ENCODE assay signal across 15 cellular contexts in the genomic region with DNA sequence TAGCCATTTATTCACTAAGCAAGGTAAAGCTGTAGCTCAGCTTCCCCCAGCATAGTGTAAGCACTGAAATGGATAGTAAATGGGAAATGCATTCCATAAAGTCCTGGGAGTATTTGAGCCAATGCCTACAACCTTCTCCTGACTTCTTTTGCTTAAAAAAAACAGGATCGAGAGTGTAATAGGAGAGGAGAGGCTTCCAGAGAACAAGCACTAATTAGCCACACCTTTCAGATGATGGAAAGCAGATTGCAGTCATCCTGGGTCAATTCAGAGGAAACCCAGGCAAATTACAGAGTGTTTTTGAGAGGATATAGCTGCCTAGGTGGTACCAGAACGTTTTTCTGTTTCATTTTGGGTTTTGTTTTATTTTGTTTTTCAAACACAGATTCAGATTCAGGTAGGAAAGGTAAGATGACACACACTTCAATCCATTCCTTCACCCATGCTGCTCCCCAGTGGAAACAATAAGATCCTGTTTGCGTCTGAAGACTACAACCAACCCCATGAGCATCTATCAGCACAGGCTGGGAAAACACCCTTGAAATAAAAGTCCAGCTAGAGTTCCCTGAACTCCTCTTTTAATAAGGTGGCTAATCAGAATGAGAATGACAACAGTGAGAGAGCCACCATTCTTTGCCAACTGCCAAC.
DNase-seq lines count a peak whose midpoint lies in the region; ATAC-seq, FAIRE-seq and TF ChIP-seq lines count a peak whose summit lies in the region.
"Had no signal": no experiment of that assay in that cellular context is flagged by ENCODE, and none has a peak within 500 bp of the region (broad histone marks: within the 10 kb centered on the region; RNA-seq: fewer than 3 reads in every experiment).

No MANE protein-coding gene starts in this region.

- peaks cover 2% of the 10 kb centered on the region; the same call in 1 of the 2 replicates for H3K4me1 ChIP-seq in BE2C
- no peaks in the 10 kb centered on the region for H3K4me1 ChIP-seq in keratinocyte (ENCODE audit: control insufficient read depth, extremely low read depth, insufficient read depth, low read length)
- no peaks in the 10 kb centered on the region for H3K4me1 ChIP-seq in effector memory CD4-positive, alpha-beta T cell (ENCODE audit: control insufficient read depth, insufficient read depth, low read length, poor library complexity, severe bottlenecking)

- H3K27ac ChIP-seq in keratinocyte (ENCODE audit: control insufficient read depth, insufficient read depth, low read length): no peak overlapping the region
- H3K27ac ChIP-seq in effector memory CD4-positive, alpha-beta T cell (ENCODE audit: insufficient read depth, low read length, poor library complexity, severe bottlenecking): no peak overlapping the region
- H3K27ac ChIP-seq: cardiac muscle cell had no signal

- dilution Hi-C loops in keratinocyte (cut with MboI; ENCODE audit: extremely low pct_ligation_motif_present, low sequenced_read_pairs): no loop called here

- POLR2A ChIA-PET in WTC11 (lab: Charles Lee): interaction anchor here (1.7 kb wide), 1 partner anchor 409 kb away, joined by 5 read pairs; a partner anchor contains a TSS

- H3K9me3 ChIP-seq in BE2C (no peaks in the 10 kb centered on the region), keratinocyte (ENCODE audit: control insufficient read depth, low read depth, low read length) (no peaks in the 10 kb centered on the region)
- H3K9me3 ChIP-seq in effector memory CD4-positive, alpha-beta T cell (ENCODE audit: control insufficient read depth, low read length): no peaks in the 10 kb centered on the region
- H3K9me3 ChIP-seq: esophagus squamous epithelium had no signal

- H3K4me2 ChIP-seq in keratinocyte (ENCODE audit: control insufficient read depth, extremely low read depth, insufficient read depth, low read depth, low read length): no peak overlapping the region

- H3K27ac Mint-ChIP-seq in WTC11 (no peak overlapping the region), nephron progenitor cell (no peak overlapping the region)
- H3K27ac Mint-ChIP-seq: activated T-helper 2 cell treated with anti-CD3 and anti-CD28 coated beads, Interferon-gamma antibody, Interleukin-2, Interleukin-4, amounts not matched to agents 10 μg/mL and 5 μg/mL and 100 μg/mL, durations not matched to agents 14 hours and 24 hours and 36 hours; T-cell had no signal

- H2AFZ ChIP-seq in keratinocyte (ENCODE audit: control insufficient read depth, low read length): no peak overlapping the region

- no peaks in the 10 kb centered on the region for H3K27me3 ChIP-seq in BE2C
- no peaks in the 10 kb centered on the region for H3K27me3 ChIP-seq in keratinocyte (ENCODE audit: control insufficient read depth, extremely low read depth, insufficient read depth, low read length)
- no peaks in the 10 kb centered on the region for H3K27me3 ChIP-seq in effector memory CD4-positive, alpha-beta T cell (replicated peaks; ENCODE audit: control insufficient read depth, insufficient read depth, low read length, poor library complexity, severe bottlenecking)
- H3K27me3 ChIP-seq: cardiac muscle cell had no signal

- CTCF ChIA-PET in WTC11 (lab: Charles Lee): interaction anchor here (1.1 to 1.6 kb wide), 4 partner anchors 32 to 432 kb away, joined by 4 to 6 read pairs (median 4); no protein-coding TSS in a partner anchor

- H3K9ac ChIP-seq in keratinocyte (ENCODE audit: control insufficient read depth, extremely low read depth, insufficient read depth, low read length): no peak overlapping the region

- H4K20me1 ChIP-seq in keratinocyte (ENCODE audit: control insufficient read depth, extremely low read depth, insufficient read depth, low read length): no peaks in the 10 kb centered on the region

- no peak for TF ChIP-seq CTCF in BE2C (IDR thresholded peaks at IDR 0.05; ENCODE audit: low read depth, low read length)
- TF ChIP-seq CTCF in WTC11 (IDR thresholded peaks at IDR 0.05): no peak
- peak; percentile 33 to 71 (median 44) for TF ChIP-seq CTCF in keratinocyte (optimal IDR thresholded peaks at IDR 0.05 in 1 of 3, IDR thresholded peaks at IDR 0.05 in 1 of 3, conservative IDR thresholded peaks at IDR 0.05 in 1 of 3; ENCODE audit: extremely low read depth in 1 of 3, insufficient read depth in 2 of 3, low read length in 3 of 3)
- TF ChIP-seq CTCF in nephron progenitor cell (IDR thresholded peaks at IDR 0.05): no peak

- no peaks in the 10 kb centered on the region for H3K9me1 ChIP-seq in keratinocyte (ENCODE audit: control insufficient read depth, extremely low read depth, insufficient read depth, low read length)

- peaks cover 19% of the 10 kb centered on the region for H3K4me1 Mint-ChIP-seq in WTC11
- H3K4me1 Mint-ChIP-seq in nephron progenitor cell: peaks cover 60% of the 10 kb centered on the region

- no peaks in the 10 kb centered on the region for H3K79me2 ChIP-seq in keratinocyte (ENCODE audit: control insufficient read depth, insufficient read depth, low read length)

- no peaks in the 10 kb centered on the region for H3K9me3 Mint-ChIP-seq in WTC11
- H3K9me3 Mint-ChIP-seq in nephron progenitor cell: no peaks in the 10 kb centered on the region
- H3K9me3 Mint-ChIP-seq: activated T-helper 2 cell treated with anti-CD3 and anti-CD28 coated beads, Interferon-gamma antibody, Interleukin-2, Interleukin-4, amounts not matched to agents 10 μg/mL and 5 μg/mL and 100 μg/mL, durations not matched to agents 14 hours and 24 hours and 36 hours; T-cell had no signal

- no peak overlapping the region for H3K4me3 Mint-ChIP-seq in WTC11
- no peak overlapping the region for H3K4me3 Mint-ChIP-seq in nephron progenitor cell
- H3K4me3 Mint-ChIP-seq: T-cell had no signal

- H3K27me3 Mint-ChIP-seq in WTC11 (ENCODE audit: low read depth) (no peaks in the 10 kb centered on the region; the same call in 1 of the 2 replicates), nephron progenitor cell (ENCODE audit: low read depth, poor library complexity) (no peaks in the 10 kb centered on the region)
- H3K27me3 Mint-ChIP-seq: T-cell had no signal

- H3K4me3 ChIP-seq in BE2C (ENCODE audit: low read depth, low read length): peak overlapping the region; percentile 21; the same call in 1 of the 2 replicates
- H3K4me3 ChIP-seq in keratinocyte (ENCODE audit: control insufficient read depth in 2 of 3, extremely low read depth in 1 of 3, insufficient read depth in 2 of 3, low read depth in 1 of 3, low read length in 3 of 3): no peak overlapping the region
- no peak overlapping the region for H3K4me3 ChIP-seq in effector memory CD4-positive, alpha-beta T cell (ENCODE audit: insufficient read depth, low read depth, low read length, poor library complexity, severe bottlenecking)
- H3K4me3 ChIP-seq: cardiac muscle cell had no signal

- no peaks in the 10 kb centered on the region for H3K36me3 Mint-ChIP-seq in WTC11
- no peaks in the 10 kb centered on the region for H3K36me3 Mint-ChIP-seq in nephron progenitor cell (ENCODE audit: low read depth)
- H3K36me3 Mint-ChIP-seq: T-cell had no signal

- ATAC-seq in WTC11: peak; percentile 54
- ATAC-seq: T-cell had no signal

- FAIRE-seq in keratinocyte (lab: Jason Lieb, UNC): no peak

- H3K36me3 ChIP-seq in BE2C (no peaks in the 10 kb centered on the region), keratinocyte (ENCODE audit: control insufficient read depth in 2 of 2, extremely low read depth in 1 of 2, insufficient read depth in 2 of 2, low read length in 2 of 2) (no peaks in the 10 kb centered on the region)
- H3K36me3 ChIP-seq in effector memory CD4-positive, alpha-beta T cell (ENCODE audit: control insufficient read depth, insufficient read depth, low read length): no peaks in the 10 kb centered on the region
- H3K36me3 ChIP-seq: cardiac muscle cell, esophagus squamous epithelium had no signal

- DNase-seq in BE2C (no peak), HT-29 (ENCODE audit: low spot score) (peak; percentile 20), WTC11 (ENCODE audit: low spot score) (no peak), keratinocyte (ENCODE audit: low read depth, low spot score) (no peak), NCI-H2081 treated with DMSO at 0.1 percent for 48 hours (lab: John Stamatoyannopoulos, UW) (no peak), SKM-1 (lab: John Stamatoyannopoulos, UW; ENCODE audit: unreplicated experiment) (no peak), nephron progenitor cell (no peak)
- no peak for DNase-seq in effector memory CD4-positive, alpha-beta T cell
- DNase-seq: activated CD4-positive, alpha-beta T cell treated with anti-CD3 and anti-CD28 coated beads, Interleukin-2, amount 50 U/mL, for 1 hour; C1 segment of cervical spinal cord; esophagus squamous epithelium; NCI-H187; T-cell had no signal

TF ChIP-seq in WTC11, 78 proteins besides CTCF, POLR2A, EP300 and RAD21 (continues in another document):
- TF ChIP-seq, protein P1, sequence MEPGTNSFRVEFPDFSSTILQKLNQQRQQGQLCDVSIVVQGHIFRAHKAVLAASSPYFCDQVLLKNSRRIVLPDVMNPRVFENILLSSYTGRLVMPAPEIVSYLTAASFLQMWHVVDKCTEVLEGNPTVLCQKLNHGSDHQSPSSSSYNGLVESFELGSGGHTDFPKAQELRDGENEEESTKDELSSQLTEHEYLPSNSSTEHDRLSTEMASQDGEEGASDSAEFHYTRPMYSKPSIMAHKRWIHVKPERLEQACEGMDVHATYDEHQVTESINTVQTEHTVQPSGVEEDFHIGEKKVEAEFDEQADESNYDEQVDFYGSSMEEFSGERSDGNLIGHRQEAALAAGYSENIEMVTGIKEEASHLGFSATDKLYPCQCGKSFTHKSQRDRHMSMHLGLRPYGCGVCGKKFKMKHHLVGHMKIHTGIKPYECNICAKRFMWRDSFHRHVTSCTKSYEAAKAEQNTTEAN (CRISPR knock-in tag; IDR thresholded peaks at IDR 0.05): no peak
- TF ChIP-seq FOXJ3 (CRISPR knock-in tag; IDR thresholded peaks at IDR 0.05; ENCODE audit: borderline replicate concordance) (no peak), CREB1 (CRISPR knock-in tag; IDR thresholded peaks at IDR 0.05) (no peak), ZBTB21 (CRISPR knock-in tag; IDR thresholded peaks at IDR 0.05; ENCODE audit: borderline replicate concordance) (no peak), HMGA2 (CRISPR knock-in tag; IDR thresholded peaks at IDR 0.05) (no peak), SP1 (CRISPR knock-in tag; conservative IDR thresholded peaks at IDR 0.05) (no peak)
- TF ChIP-seq, protein P2, sequence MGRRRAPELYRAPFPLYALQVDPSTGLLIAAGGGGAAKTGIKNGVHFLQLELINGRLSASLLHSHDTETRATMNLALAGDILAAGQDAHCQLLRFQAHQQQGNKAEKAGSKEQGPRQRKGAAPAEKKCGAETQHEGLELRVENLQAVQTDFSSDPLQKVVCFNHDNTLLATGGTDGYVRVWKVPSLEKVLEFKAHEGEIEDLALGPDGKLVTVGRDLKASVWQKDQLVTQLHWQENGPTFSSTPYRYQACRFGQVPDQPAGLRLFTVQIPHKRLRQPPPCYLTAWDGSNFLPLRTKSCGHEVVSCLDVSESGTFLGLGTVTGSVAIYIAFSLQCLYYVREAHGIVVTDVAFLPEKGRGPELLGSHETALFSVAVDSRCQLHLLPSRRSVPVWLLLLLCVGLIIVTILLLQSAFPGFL (CRISPR knock-in tag; IDR thresholded peaks at IDR 0.05; ENCODE audit: borderline replicate concordance): no peak
- TF ChIP-seq, protein P3, sequence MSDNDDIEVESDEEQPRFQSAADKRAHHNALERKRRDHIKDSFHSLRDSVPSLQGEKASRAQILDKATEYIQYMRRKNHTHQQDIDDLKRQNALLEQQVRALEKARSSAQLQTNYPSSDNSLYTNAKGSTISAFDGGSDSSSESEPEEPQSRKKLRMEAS (CRISPR knock-in tag; IDR thresholded peaks at IDR 0.05): no peak

Comparison
In these comparisons a context has a peak if more than half of its experiments do, and no peak if none do; other contexts are left out.
1. CTCF ChIP-seq: peak in keratinocyte (3 of 3); none in BE2C (single experiment), WTC11 (single experiment) and nephron progenitor cell (single experiment).